Comparison of ENCODE assay signal across 1 cellular context in the genomic region with DNA sequence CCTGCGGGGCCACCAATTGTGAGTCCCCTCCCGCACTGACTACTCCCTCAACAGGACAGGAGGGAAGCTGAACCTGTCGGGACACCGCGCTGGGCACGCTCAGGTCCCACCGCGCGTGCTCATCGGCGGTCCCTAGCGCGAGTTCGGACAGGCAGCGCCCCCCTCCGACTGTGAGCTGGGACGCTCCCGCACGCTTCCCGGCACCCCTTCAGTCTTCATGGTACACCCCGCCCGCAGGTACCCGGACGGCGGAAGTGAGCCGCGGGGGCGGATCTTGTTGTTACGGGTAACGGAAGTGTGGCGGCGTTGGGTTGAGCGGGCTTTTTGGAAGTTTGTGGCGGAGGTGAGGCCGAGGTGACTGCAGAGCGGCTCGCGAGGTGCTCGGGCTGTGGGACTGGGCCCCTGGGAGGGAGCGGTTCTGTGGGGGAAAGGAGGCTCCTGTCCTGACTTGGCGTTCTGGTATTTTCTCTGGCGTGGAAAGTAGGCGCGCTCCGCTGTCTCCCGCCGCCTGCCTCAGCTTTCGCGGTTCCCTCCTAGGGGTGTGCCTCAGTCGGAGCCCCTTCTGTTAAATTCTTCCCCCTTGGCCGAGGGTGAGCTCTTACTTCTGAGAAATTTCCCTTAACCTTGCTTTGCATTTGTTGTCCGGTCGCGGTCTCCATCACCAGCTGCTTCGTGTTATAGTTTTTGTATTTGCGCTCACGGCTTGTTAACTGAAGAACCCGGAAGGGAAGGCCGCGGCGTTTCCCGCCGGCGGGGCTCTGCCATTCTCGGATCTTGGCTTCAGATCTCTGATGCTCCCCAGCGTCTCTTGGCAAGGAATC.
TF ChIP-seq lines count a peak whose summit lies in the region.

A gene (plus strand): TSS at position 289 of the 821 bp plus-strand sequence. CDS start 3,669 bp downstream, outside the sequence.

TF ChIP-seq in HepG2, 621 proteins besides CTCF, POLR2A, EP300 and RAD21 (continued from another document and continues in another):
- TF ChIP-seq, protein P1, sequence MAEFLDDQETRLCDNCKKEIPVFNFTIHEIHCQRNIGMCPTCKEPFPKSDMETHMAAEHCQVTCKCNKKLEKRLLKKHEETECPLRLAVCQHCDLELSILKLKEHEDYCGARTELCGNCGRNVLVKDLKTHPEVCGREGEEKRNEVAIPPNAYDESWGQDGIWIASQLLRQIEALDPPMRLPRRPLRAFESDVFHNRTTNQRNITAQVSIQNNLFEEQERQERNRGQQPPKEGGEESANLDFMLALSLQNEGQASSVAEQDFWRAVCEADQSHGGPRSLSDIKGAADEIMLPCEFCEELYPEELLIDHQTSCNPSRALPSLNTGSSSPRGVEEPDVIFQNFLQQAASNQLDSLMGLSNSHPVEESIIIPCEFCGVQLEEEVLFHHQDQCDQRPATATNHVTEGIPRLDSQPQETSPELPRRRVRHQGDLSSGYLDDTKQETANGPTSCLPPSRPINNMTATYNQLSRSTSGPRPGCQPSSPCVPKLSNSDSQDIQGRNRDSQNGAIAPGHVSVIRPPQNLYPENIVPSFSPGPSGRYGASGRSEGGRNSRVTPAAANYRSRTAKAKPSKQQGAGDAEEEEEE (CRISPR knock-in tag; IDR thresholded peaks at IDR 0.05; ENCODE audit: borderline replicate concordance): 0 out of 2 replicates have a peak, but pooled peaks have one; percentile 74
- TF ChIP-seq TBX2 (CRISPR knock-in tag; IDR thresholded peaks at IDR 0.05; ENCODE audit: borderline replicate concordance) (peak; percentile 82), ZFY (CRISPR knock-in tag; IDR thresholded peaks at IDR 0.05) (peak; percentile 87), ARID2 (CRISPR knock-in tag; IDR thresholded peaks at IDR 0.05; ENCODE audit: borderline replicate concordance) (peak; percentile 32; the same call in 1 of the 2 replicates), RBM22 (optimal IDR thresholded peaks at IDR 0.05; ENCODE audit: low read length) (no peak), ZNF552 (CRISPR knock-in tag; IDR thresholded peaks at IDR 0.05; ENCODE audit: borderline replicate concordance) (0 out of 2 replicates have a peak, but pooled peaks have one; percentile 41), ELF3 (CRISPR knock-in tag; IDR thresholded peaks at IDR 0.05) (peak; percentile 64; the same call in 1 of the 2 replicates), ZNF737 (CRISPR knock-in tag; IDR thresholded peaks at IDR 0.05; ENCODE audit: borderline replicate concordance) (no peak), KLF12 (CRISPR knock-in tag; IDR thresholded peaks at IDR 0.05; ENCODE audit: borderline replicate concordance) (no peak), HDAC1 (CRISPR knock-in tag; IDR thresholded peaks at IDR 0.05) (peak; percentile 100), MYNN (CRISPR knock-in tag; IDR thresholded peaks at IDR 0.05; ENCODE audit: low read depth) (no peak), ZNF260 (CRISPR knock-in tag; IDR thresholded peaks at IDR 0.05; ENCODE audit: borderline replicate concordance, low read depth) (no peak), ZNF10 (CRISPR knock-in tag; IDR thresholded peaks at IDR 0.05; ENCODE audit: borderline replicate concordance, low read depth) (no peak), MTF1 (CRISPR knock-in tag; IDR thresholded peaks at IDR 0.05) (no peak), KLF13 (CRISPR knock-in tag; IDR thresholded peaks at IDR 0.05) (no peak), ZFP41 (CRISPR knock-in tag; IDR thresholded peaks at IDR 0.05; ENCODE audit: borderline replicate concordance) (no peak), ZNF3 (CRISPR knock-in tag; IDR thresholded peaks at IDR 0.05) (no peak), NFIB (CRISPR knock-in tag; IDR thresholded peaks at IDR 0.05; ENCODE audit: borderline replicate concordance) (no peak), ZNF17 (CRISPR knock-in tag; IDR thresholded peaks at IDR 0.05) (no peak), ZBTB1 (CRISPR knock-in tag; IDR thresholded peaks at IDR 0.05; ENCODE audit: borderline replicate concordance) (no peak), FOXJ3 (CRISPR knock-in tag; IDR thresholded peaks at IDR 0.05; ENCODE audit: borderline replicate concordance) (no peak), FOXC1 (CRISPR knock-in tag; IDR thresholded peaks at IDR 0.05; ENCODE audit: borderline replicate concordance) (peak; percentile 68; the same call in 1 of the 2 replicates), FOXK1 (CRISPR knock-in tag; IDR thresholded peaks at IDR 0.05; ENCODE audit: borderline replicate concordance, low read depth) (peak; percentile 80; the same call in 1 of the 2 replicates), RXRA (CRISPR knock-in tag; IDR thresholded peaks at IDR 0.05) (peak; percentile 70), HOXA7 (CRISPR knock-in tag; IDR thresholded peaks at IDR 0.05) (no peak), KAT8 (CRISPR knock-in tag; IDR thresholded peaks at IDR 0.05) (peak; percentile 89), STAT5B (CRISPR knock-in tag; IDR thresholded peaks at IDR 0.05) (no peak; the same call in 1 of the 2 replicates), MAZ (IDR thresholded peaks at IDR 0.05; ENCODE audit: borderline replicate concordance, low read depth, low read length) (no peak), MAZ (CRISPR knock-in tag; IDR thresholded peaks at IDR 0.05; ENCODE audit: low read depth) (peak; percentile 87)
- TF ChIP-seq, protein P2, sequence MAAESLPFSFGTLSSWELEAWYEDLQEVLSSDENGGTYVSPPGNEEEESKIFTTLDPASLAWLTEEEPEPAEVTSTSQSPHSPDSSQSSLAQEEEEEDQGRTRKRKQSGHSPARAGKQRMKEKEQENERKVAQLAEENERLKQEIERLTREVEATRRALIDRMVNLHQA (CRISPR knock-in tag; IDR thresholded peaks at IDR 0.05): no peak
- TF ChIP-seq, protein P3, sequence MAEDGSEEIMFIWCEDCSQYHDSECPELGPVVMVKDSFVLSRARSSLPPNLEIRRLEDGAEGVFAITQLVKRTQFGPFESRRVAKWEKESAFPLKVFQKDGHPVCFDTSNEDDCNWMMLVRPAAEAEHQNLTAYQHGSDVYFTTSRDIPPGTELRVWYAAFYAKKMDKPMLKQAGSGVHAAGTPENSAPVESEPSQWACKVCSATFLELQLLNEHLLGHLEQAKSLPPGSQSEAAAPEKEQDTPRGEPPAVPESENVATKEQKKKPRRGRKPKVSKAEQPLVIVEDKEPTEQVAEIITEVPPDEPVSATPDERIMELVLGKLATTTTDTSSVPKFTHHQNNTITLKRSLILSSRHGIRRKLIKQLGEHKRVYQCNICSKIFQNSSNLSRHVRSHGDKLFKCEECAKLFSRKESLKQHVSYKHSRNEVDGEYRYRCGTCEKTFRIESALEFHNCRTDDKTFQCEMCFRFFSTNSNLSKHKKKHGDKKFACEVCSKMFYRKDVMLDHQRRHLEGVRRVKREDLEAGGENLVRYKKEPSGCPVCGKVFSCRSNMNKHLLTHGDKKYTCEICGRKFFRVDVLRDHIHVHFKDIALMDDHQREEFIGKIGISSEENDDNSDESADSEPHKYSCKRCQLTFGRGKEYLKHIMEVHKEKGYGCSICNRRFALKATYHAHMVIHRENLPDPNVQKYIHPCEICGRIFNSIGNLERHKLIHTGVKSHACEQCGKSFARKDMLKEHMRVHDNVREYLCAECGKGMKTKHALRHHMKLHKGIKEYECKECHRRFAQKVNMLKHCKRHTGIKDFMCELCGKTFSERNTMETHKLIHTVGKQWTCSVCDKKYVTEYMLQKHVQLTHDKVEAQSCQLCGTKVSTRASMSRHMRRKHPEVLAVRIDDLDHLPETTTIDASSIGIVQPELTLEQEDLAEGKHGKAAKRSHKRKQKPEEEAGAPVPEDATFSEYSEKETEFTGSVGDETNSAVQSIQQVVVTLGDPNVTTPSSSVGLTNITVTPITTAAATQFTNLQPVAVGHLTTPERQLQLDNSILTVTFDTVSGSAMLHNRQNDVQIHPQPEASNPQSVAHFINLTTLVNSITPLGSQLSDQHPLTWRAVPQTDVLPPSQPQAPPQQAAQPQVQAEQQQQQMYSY (CRISPR knock-in tag; IDR thresholded peaks at IDR 0.05): no peak; the same call in 1 of the 2 replicates
- TF ChIP-seq, protein P4, sequence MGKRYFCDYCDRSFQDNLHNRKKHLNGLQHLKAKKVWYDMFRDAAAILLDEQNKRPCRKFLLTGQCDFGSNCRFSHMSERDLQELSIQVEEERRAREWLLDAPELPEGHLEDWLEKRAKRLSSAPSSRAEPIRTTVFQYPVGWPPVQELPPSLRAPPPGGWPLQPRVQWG (CRISPR knock-in tag; IDR thresholded peaks at IDR 0.05; ENCODE audit: borderline replicate concordance, low read depth): no peak
- TF ChIP-seq, protein P5, sequence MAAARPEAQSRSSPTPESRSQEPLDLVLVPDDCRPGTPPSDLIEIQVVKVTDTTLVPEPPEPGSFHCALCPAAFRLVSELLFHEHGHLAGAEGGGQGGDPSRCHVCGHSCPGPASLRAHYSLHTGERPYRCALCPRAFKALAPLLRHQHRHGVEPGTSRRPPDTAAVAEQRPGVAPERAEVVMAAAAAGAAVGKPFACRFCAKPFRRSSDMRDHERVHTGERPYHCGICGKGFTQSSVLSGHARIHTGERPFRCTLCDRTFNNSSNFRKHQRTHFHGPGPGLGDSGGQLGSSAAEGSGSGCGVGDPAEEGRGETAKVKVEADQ (CRISPR knock-in tag; IDR thresholded peaks at IDR 0.05; ENCODE audit: borderline replicate concordance): 0 out of 2 replicates have a peak, but pooled peaks have one; percentile 8
- TF ChIP-seq, protein P6, sequence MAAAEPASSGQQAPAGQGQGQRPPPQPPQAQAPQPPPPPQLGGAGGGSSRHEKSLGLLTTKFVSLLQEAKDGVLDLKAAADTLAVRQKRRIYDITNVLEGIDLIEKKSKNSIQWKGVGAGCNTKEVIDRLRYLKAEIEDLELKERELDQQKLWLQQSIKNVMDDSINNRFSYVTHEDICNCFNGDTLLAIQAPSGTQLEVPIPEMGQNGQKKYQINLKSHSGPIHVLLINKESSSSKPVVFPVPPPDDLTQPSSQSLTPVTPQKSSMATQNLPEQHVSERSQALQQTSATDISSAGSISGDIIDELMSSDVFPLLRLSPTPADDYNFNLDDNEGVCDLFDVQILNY (CRISPR knock-in tag; conservative IDR thresholded peaks at IDR 0.05): peak; percentile 92
- TF ChIP-seq, protein P7, sequence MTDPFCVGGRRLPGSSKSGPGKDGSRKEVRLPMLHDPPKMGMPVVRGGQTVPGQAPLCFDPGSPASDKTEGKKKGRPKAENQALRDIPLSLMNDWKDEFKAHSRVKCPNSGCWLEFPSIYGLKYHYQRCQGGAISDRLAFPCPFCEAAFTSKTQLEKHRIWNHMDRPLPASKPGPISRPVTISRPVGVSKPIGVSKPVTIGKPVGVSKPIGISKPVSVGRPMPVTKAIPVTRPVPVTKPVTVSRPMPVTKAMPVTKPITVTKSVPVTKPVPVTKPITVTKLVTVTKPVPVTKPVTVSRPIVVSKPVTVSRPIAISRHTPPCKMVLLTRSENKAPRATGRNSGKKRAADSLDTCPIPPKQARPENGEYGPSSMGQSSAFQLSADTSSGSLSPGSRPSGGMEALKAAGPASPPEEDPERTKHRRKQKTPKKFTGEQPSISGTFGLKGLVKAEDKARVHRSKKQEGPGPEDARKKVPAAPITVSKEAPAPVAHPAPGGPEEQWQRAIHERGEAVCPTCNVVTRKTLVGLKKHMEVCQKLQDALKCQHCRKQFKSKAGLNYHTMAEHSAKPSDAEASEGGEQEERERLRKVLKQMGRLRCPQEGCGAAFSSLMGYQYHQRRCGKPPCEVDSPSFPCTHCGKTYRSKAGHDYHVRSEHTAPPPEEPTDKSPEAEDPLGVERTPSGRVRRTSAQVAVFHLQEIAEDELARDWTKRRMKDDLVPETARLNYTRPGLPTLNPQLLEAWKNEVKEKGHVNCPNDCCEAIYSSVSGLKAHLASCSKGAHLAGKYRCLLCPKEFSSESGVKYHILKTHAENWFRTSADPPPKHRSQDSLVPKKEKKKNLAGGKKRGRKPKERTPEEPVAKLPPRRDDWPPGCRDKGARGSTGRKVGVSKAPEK (CRISPR knock-in tag; IDR thresholded peaks at IDR 0.05; ENCODE audit: borderline replicate concordance): no peak
- TF ChIP-seq, protein P8, sequence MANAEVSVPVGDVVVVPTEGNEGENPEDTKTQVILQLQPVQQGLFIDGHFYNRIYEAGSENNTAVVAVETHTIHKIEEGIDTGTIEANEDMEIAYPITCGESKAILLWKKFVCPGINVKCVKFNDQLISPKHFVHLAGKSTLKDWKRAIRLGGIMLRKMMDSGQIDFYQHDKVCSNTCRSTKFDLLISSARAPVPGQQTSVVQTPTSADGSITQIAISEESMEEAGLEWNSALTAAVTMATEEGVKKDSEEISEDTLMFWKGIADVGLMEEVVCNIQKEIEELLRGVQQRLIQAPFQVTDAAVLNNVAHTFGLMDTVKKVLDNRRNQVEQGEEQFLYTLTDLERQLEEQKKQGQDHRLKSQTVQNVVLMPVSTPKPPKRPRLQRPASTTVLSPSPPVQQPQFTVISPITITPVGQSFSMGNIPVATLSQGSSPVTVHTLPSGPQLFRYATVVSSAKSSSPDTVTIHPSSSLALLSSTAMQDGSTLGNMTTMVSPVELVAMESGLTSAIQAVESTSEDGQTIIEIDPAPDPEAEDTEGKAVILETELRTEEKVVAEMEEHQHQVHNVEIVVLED (CRISPR knock-in tag; IDR thresholded peaks at IDR 0.05; ENCODE audit: borderline replicate concordance): peak; percentile 84
- TF ChIP-seq, protein P9, sequence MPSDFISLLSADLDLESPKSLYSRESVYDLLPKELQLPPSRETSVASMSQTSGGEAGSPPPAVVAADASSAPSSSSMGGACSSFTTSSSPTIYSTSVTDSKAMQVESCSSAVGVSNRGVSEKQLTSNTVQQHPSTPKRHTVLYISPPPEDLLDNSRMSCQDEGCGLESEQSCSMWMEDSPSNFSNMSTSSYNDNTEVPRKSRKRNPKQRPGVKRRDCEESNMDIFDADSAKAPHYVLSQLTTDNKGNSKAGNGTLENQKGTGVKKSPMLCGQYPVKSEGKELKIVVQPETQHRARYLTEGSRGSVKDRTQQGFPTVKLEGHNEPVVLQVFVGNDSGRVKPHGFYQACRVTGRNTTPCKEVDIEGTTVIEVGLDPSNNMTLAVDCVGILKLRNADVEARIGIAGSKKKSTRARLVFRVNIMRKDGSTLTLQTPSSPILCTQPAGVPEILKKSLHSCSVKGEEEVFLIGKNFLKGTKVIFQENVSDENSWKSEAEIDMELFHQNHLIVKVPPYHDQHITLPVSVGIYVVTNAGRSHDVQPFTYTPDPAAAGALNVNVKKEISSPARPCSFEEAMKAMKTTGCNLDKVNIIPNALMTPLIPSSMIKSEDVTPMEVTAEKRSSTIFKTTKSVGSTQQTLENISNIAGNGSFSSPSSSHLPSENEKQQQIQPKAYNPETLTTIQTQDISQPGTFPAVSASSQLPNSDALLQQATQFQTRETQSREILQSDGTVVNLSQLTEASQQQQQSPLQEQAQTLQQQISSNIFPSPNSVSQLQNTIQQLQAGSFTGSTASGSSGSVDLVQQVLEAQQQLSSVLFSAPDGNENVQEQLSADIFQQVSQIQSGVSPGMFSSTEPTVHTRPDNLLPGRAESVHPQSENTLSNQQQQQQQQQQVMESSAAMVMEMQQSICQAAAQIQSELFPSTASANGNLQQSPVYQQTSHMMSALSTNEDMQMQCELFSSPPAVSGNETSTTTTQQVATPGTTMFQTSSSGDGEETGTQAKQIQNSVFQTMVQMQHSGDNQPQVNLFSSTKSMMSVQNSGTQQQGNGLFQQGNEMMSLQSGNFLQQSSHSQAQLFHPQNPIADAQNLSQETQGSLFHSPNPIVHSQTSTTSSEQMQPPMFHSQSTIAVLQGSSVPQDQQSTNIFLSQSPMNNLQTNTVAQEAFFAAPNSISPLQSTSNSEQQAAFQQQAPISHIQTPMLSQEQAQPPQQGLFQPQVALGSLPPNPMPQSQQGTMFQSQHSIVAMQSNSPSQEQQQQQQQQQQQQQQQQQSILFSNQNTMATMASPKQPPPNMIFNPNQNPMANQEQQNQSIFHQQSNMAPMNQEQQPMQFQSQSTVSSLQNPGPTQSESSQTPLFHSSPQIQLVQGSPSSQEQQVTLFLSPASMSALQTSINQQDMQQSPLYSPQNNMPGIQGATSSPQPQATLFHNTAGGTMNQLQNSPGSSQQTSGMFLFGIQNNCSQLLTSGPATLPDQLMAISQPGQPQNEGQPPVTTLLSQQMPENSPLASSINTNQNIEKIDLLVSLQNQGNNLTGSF (CRISPR knock-in tag; IDR thresholded peaks at IDR 0.05): no peak
